ENCODE assay signal across 16 cellular contexts in genomic region chr13:93549326-93549855, GRCh38.
DNase-seq lines count a peak whose midpoint lies in the region; TF ChIP-seq lines count a peak whose summit lies in the region.
"Had no signal": no experiment of that assay in that cellular context is flagged by ENCODE, and none has a peak within 500 bp of the region (broad histone marks: within the 10 kb centered on the region; RNA-seq: fewer than 3 reads in every experiment).

No MANE protein-coding gene starts in this region.

- H3K4me3 ChIP-seq in coronary artery: peak overlapping the region; percentile 37
- no peak overlapping the region for H3K4me3 ChIP-seq in breast epithelium
- H3K4me3 ChIP-seq: HAP-1 had no signal

- intact Hi-C loops in breast epithelium (cut with DNase I; ENCODE audit: low total_unique reads): no loop called here
- intact Hi-C loops in posterior vena cava (cut with DNase I): no loop called here

- TF ChIP-seq POLR2A in breast epithelium (IDR thresholded peaks at IDR 0.05): no peak

- H3K27me3 ChIP-seq in breast epithelium: no peaks in the 10 kb centered on the region

- no peaks in the 10 kb centered on the region for H3K36me3 ChIP-seq in breast epithelium
- H3K36me3 ChIP-seq: HAP-1 had no signal

- peak overlapping the region in 1 of 2 donors; percentile 68 for H3K27ac ChIP-seq in coronary artery
- no peak overlapping the region for H3K27ac ChIP-seq in breast epithelium

- DNase-seq in M059J (ENCODE audit: low read depth) (peak; percentile 3), coronary artery (ENCODE audit: low spot score) (peak; percentile 71), kidney glomerular epithelial cell (lab: John Stamatoyannopoulos, UW) (peak; percentile 13), stromal cell of bone marrow (ENCODE audit: low read depth) (peak; percentile 25), breast epithelium (ENCODE audit: low spot score in 2 of 2) (no peak), posterior vena cava (ENCODE audit: low spot score) (no peak)
- DNase-seq in activated CD8-positive, alpha-beta memory T cell treated with anti-CD3 and anti-CD28 coated beads for 24 hours: no peak
- DNase-seq: Caco-2; CD4-positive, CD25-positive, alpha-beta regulatory T cell; DMS53; KBM-7; NCI-H1436; NCI-H510A; NCI-H82; PC-3 had no signal

- TF ChIP-seq CTCF in coronary artery (IDR thresholded peaks at IDR 0.05): no peak
- TF ChIP-seq CTCF in breast epithelium (IDR thresholded peaks at IDR 0.05): no peak

- H3K4me1 ChIP-seq in breast epithelium: no peaks in the 10 kb centered on the region
- H3K4me1 ChIP-seq: Caco-2, HAP-1 had no signal

- no peaks in the 10 kb centered on the region for H3K9me3 ChIP-seq in breast epithelium
- H3K9me3 ChIP-seq: Caco-2, HAP-1 had no signal

Comparison
In these comparisons a context has a peak if more than half of its experiments do, and no peak if none do; other contexts are left out.
1. DNase-seq: peak in M059J (single experiment), coronary artery (single experiment), kidney glomerular epithelial cell (single experiment) and stromal cell of bone marrow (single experiment); none in activated CD8-positive, alpha-beta memory T cell treated with anti-CD3 and anti-CD28 coated beads for 24 hours (single experiment), breast epithelium (0 of 2) and posterior vena cava (single experiment).